In genomic region chr16:15808071-15808470, GRCh38 we compare ENCODE assay signal across 28 cellular contexts. TPM values are rescaled to one million over a fixed set of nuclear protein-coding genes. Genes with fewer than 3 reads are reported as not detected.
A peak's percentile ranks its signal among the peaks of the same experiment; 100 is the strongest.
DNase-seq lines count a peak whose midpoint lies in the region; ATAC-seq and TF ChIP-seq lines count a peak whose summit lies in the region.
"Had no signal": no experiment of that assay in that cellular context is flagged by ENCODE, and none has a peak within 500 bp of the region (broad histone marks: within the 10 kb centered on the region; RNA-seq: fewer than 3 reads in every experiment).

No MANE protein-coding gene starts in this region.

- TF ChIP-seq POLR2A in breast epithelium (IDR thresholded peaks at IDR 0.05), result no peak
- TF ChIP-seq POLR2A in gastroesophageal sphincter (IDR thresholded peaks at IDR 0.05), result peak in 1 of 2 donors; percentile 0
- TF ChIP-seq POLR2A in sigmoid colon (IDR thresholded peaks at IDR 0.05), result no peak
- no peak for TF ChIP-seq POLR2A in lower leg skin (IDR thresholded peaks at IDR 0.05)

- H3K9me3 Mint-ChIP-seq in MCF 10A (ENCODE audit: unreplicated experiment), result no peaks in the 10 kb centered on the region
- H3K9me3 Mint-ChIP-seq: memory B cell had no signal

- ATAC-seq in gastroesophageal sphincter, result peak; percentile 3
- ATAC-seq: activated CD8-positive, alpha-beta memory T cell treated with anti-CD3 and anti-CD28 coated beads, Interleukin-2, amount 10 ng/mL, durations not matched to agents 7 days and 5 days; HCT116; left lobe of liver; sciatic nerve; upper lobe of right lung had no signal

- 40 to 67% methylated on average over 1 of the region's 8 CpGs for WGBS in gastroesophageal sphincter (ENCODE audit: low coverage in 1 of 2), 2 donors
- WGBS in sigmoid colon, 2 donors, result 87 to 88% methylated on average over 8 of the region's 8 CpGs
- WGBS in lower leg skin, 2 donors, result 93 to 97% methylated on average over 8 of the region's 8 CpGs

- H3K4me3 Mint-ChIP-seq in MCF 10A (ENCODE audit: unreplicated experiment), result no peak overlapping the region
- H3K4me3 Mint-ChIP-seq: activated B cell treated with CpG ODN at 0.5 μM for 24 hours; activated CD8-positive, alpha-beta memory T cell treated with anti-CD3 and anti-CD28 coated beads, Interleukin-2, amount 10 ng/mL, durations not matched to agents 7 days and 5 days; memory B cell had no signal

- H3K4me1 Mint-ChIP-seq in MCF 10A (ENCODE audit: insufficient read depth, unreplicated experiment), result no peaks in the 10 kb centered on the region
- H3K4me1 Mint-ChIP-seq: activated B cell treated with CpG ODN at 0.5 μM for 24 hours; activated CD8-positive, alpha-beta memory T cell treated with anti-CD3 and anti-CD28 coated beads, Interleukin-2, amount 10 ng/mL, durations not matched to agents 7 days and 5 days; memory B cell had no signal

- no peak for TF ChIP-seq EP300 in gastroesophageal sphincter (IDR thresholded peaks at IDR 0.05)
- TF ChIP-seq EP300 in sigmoid colon (IDR thresholded peaks at IDR 0.05), result no peak

- TF ChIP-seq CTCF in breast epithelium (IDR thresholded peaks at IDR 0.05) (no peak), MCF 10A (IDR thresholded peaks at IDR 0.05; ENCODE audit: unreplicated experiment) (no peak), gastroesophageal sphincter (IDR thresholded peaks at IDR 0.05) (no peak), sigmoid colon (IDR thresholded peaks at IDR 0.05) (no peak), lower leg skin (IDR thresholded peaks at IDR 0.05) (no peak)

- H3K9me3 ChIP-seq in breast epithelium, result no peaks in the 10 kb centered on the region
- H3K9me3 ChIP-seq in gastroesophageal sphincter, result no peaks in the 10 kb centered on the region
- H3K9me3 ChIP-seq in sigmoid colon, result no peaks in the 10 kb centered on the region
- H3K9me3 ChIP-seq: upper lobe of right lung had no signal

- DNase-seq in breast epithelium (ENCODE audit: low spot score in 2 of 2), result no peak
- no peak for DNase-seq in MCF 10A (ENCODE audit: unreplicated experiment)
- DNase-seq in sigmoid colon, result peak; percentile 68
- DNase-seq in hepatic stellate cell (ENCODE audit: low spot score), result no peak
- DNase-seq in SW480 (ENCODE audit: low spot score), result no peak
- no peak for DNase-seq in lower leg skin (ENCODE audit: low spot score in 2 of 2)
- DNase-seq in DMS114 treated with DMSO at 0.1 percent for 48 hours (lab: John Stamatoyannopoulos, UW; ENCODE audit: unreplicated experiment), result no peak
- DNase-seq: 8988T; activated B cell treated with CpG ODN at 0.5 μM for 24 hours; activated CD8-positive, alpha-beta memory T cell treated with anti-CD3 and anti-CD28 coated beads, Interleukin-2, amount 10 ng/mL, durations not matched to agents 7 days and 5 days; activated naive CD4-positive, alpha-beta T cell treated with Interleukin-2 at 50 U/mL for 16 hours; activated T-cell treated with anti-CD3 and anti-CD28 coated beads, Interleukin-2, amount 50 U/mL, for 48 hours; DND-41; effector CD4-positive, alpha-beta T cell; glutamatergic neuron; NCI-H1092; NCI-H1694 treated with DMSO at 0.1 percent for 48 hours; NCI-H446 treated with DMSO at 0.1 percent for 48 hours; stimulated activated CD4-positive, alpha-beta T cell treated with anti-CD3 and anti-CD28 coated beads, Interleukin-4, amount 100 ng/mL, for 24 hours; upper lobe of right lung had no signal

- peak overlapping the region; percentile 29 to 69 for H3K27ac ChIP-seq in breast epithelium
- peak overlapping the region; percentile 36 to 92 (median 86) for H3K27ac ChIP-seq in gastroesophageal sphincter
- peak overlapping the region; percentile 79 to 98 (median 90) for H3K27ac ChIP-seq in sigmoid colon
- H3K27ac ChIP-seq: RWPE1, SK-N-MC, upper lobe of right lung had no signal

- no peaks in the 10 kb centered on the region for H3K36me3 ChIP-seq in breast epithelium
- peaks cover 0 to 30% of the 10 kb centered on the region in 2 donors for H3K36me3 ChIP-seq in gastroesophageal sphincter
- H3K36me3 ChIP-seq in sigmoid colon, result peaks cover 0 to 76% (median 11%) of the 10 kb centered on the region in 4 donors
- H3K36me3 ChIP-seq: upper lobe of right lung had no signal

- intact Hi-C loops in breast epithelium (cut with DNase I; ENCODE audit: low total_unique reads), result no loop called here
- intact Hi-C loops in MCF 10A (cut with micrococcal nuclease), result no loop called here
- intact Hi-C loops in sigmoid colon (cut with DNase I), result no loop called here
- intact Hi-C loops in lower leg skin (cut with DNase I; ENCODE audit: low total_unique reads), result no loop called here

- H3K27me3 Mint-ChIP-seq in MCF 10A (ENCODE audit: insufficient read depth, unreplicated experiment), result peaks cover 9% of the 10 kb centered on the region

- H3K4me3 ChIP-seq in breast epithelium (no peak overlapping the region), gastroesophageal sphincter (peak overlapping the region in 1 of 2 donors; percentile 5), sigmoid colon (peak overlapping the region in 2 of 4 donors; percentile 7 to 18), lower leg skin (ENCODE audit: low read depth, poor library complexity, severe bottlenecking) (no peak overlapping the region)
- H3K4me3 ChIP-seq: SK-N-MC, upper lobe of right lung had no signal

- H3K4me1 ChIP-seq in breast epithelium (peaks cover 0 to 4% of the 10 kb centered on the region in 2 donors), gastroesophageal sphincter (peaks cover 14 to 98% (median 26%) of the 10 kb centered on the region in 3 donors), sigmoid colon (peaks cover 0 to 100% (median 93%) of the 10 kb centered on the region in 4 donors)

- CTCF ChIA-PET in MCF 10A (lab: Yijun Ruan, JAX), result interaction anchor here (0.6 to 5.5 kb wide), 5 partner anchors 14 to 232 kb away, joined by 3 to 43 read pairs (median 4); no protein-coding TSS in a partner anchor

- POLR2A ChIA-PET in MCF 10A (lab: Yijun Ruan, JAX), result interaction anchor here (1.1 kb wide), 1 partner anchor 17 kb away, joined by 3 read pairs; no protein-coding TSS in a partner anchor

- H3K27ac Mint-ChIP-seq in MCF 10A (ENCODE audit: low read depth, unreplicated experiment), result no peak overlapping the region
- H3K27ac Mint-ChIP-seq: activated B cell treated with CpG ODN at 0.5 μM for 24 hours; activated CD8-positive, alpha-beta memory T cell treated with anti-CD3 and anti-CD28 coated beads, Interleukin-2, amount 10 ng/mL, durations not matched to agents 7 days and 5 days; memory B cell had no signal

- no TSS peak for BruUV-seq in MCF 10A (replicated peaks; lab: Mats Ljungman, UMichigan)

- H3K36me3 Mint-ChIP-seq in MCF 10A (ENCODE audit: insufficient read depth, unreplicated experiment), result no peaks in the 10 kb centered on the region
- H3K36me3 Mint-ChIP-seq: activated CD8-positive, alpha-beta memory T cell treated with anti-CD3 and anti-CD28 coated beads, Interleukin-2, amount 10 ng/mL, durations not matched to agents 7 days and 5 days; memory B cell had no signal

- H3K27me3 ChIP-seq in breast epithelium (no peaks in the 10 kb centered on the region), gastroesophageal sphincter (no peaks in the 10 kb centered on the region), sigmoid colon (no peaks in the 10 kb centered on the region)
- H3K27me3 ChIP-seq: upper lobe of right lung had no signal

RNA-seq across cellular contexts. Expression of gene MYH11, which starts 48.8 kb away (rescaled TPM):
- 100 to 1,000 TPM in 1 of 3 donors, 10 to 100 TPM in 2; 11.7 to 144 (median 96.6) TPM for total RNA-seq in breast epithelium
- total RNA-seq in MCF 10A (2022), result not detected in 2 replicates
- over 10,000 TPM in 3 of 4 donors, 1,000 to 10,000 TPM in 1; 7,231 to 23,237 (median 11,307) TPM for total RNA-seq in gastroesophageal sphincter
- over 10,000 TPM in 1 of 4 donors, 1,000 to 10,000 TPM in 3; 4,282 to 11,818 (median 7,071) TPM for total RNA-seq in sigmoid colon
- polyA plus RNA-seq in sigmoid colon, result 100 to 1,000 TPM in 1 of 3 donors, 10 to 100 TPM in 1, 1 to 10 TPM in 1; 5.1 to 262 (median 31.8) TPM
- total RNA-seq in lower leg skin, result 100 to 1,000 TPM in 1 of 4 donors, 10 to 100 TPM in 3; 13.7 to 139 (median 39.0) TPM
- total RNA-seq: T-helper 1 cell treated with Interleukin-12 subunit alpha and Interleukin-12 subunit beta and Interleukin-4 antibody, amounts not matched to agents 30 ng/mL and 1 ng/mL, for 36 hours had no signal

Comparison
In these comparisons a context has a peak if more than half of its experiments do, and no peak if none do; other contexts are left out.
1. RNA of gene MYH11, which starts 48.8 kb away (total RNA-seq): 7,231 to 23,237 TPM in gastroesophageal sphincter and 4,282 to 11,818 TPM in sigmoid colon; 11.7 to 144 TPM in breast epithelium, 13.7 to 139 TPM in lower leg skin and not detected in MCF 10A; every median in the first group is over 10 times any median in the second.
2. Peak in every context shown above with its lines, with median percentiles within 50 percentile points of each other: H3K27ac ChIP-seq.